In the genomic region with DNA sequence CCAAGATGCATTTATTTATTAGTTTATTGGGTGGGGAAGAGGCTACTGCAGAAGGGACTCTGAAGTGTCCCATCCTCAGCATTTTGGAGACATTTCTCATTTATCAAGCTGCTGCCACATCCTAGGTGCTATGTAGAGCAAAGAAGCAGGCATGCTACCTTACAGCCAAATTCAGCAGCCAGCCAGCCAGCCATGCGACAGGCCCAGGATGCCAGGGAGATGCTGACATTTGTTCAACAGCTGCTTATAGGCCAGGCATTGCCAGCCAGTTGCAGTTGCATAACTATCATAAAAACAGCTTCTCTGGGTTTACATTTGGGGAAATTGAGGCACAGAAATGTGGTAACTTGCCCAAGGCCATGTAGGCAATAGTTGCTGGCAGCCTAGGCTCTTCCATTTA, we compare ENCODE assay signal across 6 cellular contexts.
"Had no signal": no experiment of that assay in that cellular context is flagged by ENCODE, and none has a peak within 500 bp of the region (broad histone marks: within the 10 kb centered on the region; RNA-seq: fewer than 3 reads in every experiment).

No MANE protein-coding gene starts in this region.

- FAIRE-seq: HTR-8/SVneo, K562 had no signal

- H3K4me3 ChIP-seq: K562 had no signal

- DNase-seq: IMR-90, KBM-7, KG1 had no signal

- ATAC-seq: K562 had no signal

- H3K27ac ChIP-seq: HL-60 had no signal
